In genomic region chr1:231691618-231692259, GRCh38 we compare ENCODE assay signal across 8 cellular contexts.
DNase-seq lines count a peak whose midpoint lies in the region; ATAC-seq and TF ChIP-seq lines count a peak whose summit lies in the region.

No MANE protein-coding gene starts in this region.

- DNase-seq in SK-N-DZ (ENCODE audit: low spot score) (peak; percentile 38), globus pallidus (ENCODE audit: low spot score) (peak; percentile 62), sciatic nerve (ENCODE audit: low spot score) (peak; percentile 76), COR-L47 (lab: John Stamatoyannopoulos, UW) (no peak)
- DNase-seq in stimulated activated CD4-positive, alpha-beta T cell treated with anti-CD3 and anti-CD28 coated beads, Interleukin-4, amount 100 ng/mL, for 4 hours: no peak

- TF ChIP-seq CTCF in GM12874 (IDR thresholded peaks at IDR 0.05; ENCODE audit: insufficient read depth, low read depth, low read length): peak; percentile 37; the same call in 1 of the 2 replicates

- peak; percentile 86 for ATAC-seq in sciatic nerve
- no peak for ATAC-seq in HG02938 (IDR thresholded peaks at IDR 0.05; ENCODE audit: unreplicated experiment)
- ATAC-seq in GM19023 (IDR thresholded peaks at IDR 0.05; ENCODE audit: unreplicated experiment): no peak

- intact Hi-C loops in sciatic nerve (cut with DNase I): no loop called here

Comparison
In these comparisons a context has a peak if more than half of its experiments do, and no peak if none do; other contexts are left out.
1. DNase-seq: peak in SK-N-DZ (single experiment), globus pallidus (single experiment) and sciatic nerve (single experiment); none in COR-L47 (single experiment) and stimulated activated CD4-positive, alpha-beta T cell treated with anti-CD3 and anti-CD28 coated beads, Interleukin-4, amount 100 ng/mL, for 4 hours (0 of 2).